In genomic region chr2:221981918-221982317, GRCh38 we compare ENCODE assay signal across 13 cellular contexts.
"Had no signal": no experiment of that assay in that cellular context is flagged by ENCODE, and none has a peak within 500 bp of the region (broad histone marks: within the 10 kb centered on the region; RNA-seq: fewer than 3 reads in every experiment).

No MANE protein-coding gene starts in this region.

- H3K27ac ChIP-seq: cardiac muscle cell, esophagus squamous epithelium had no signal

- H3K4me3 ChIP-seq: cardiac muscle cell, esophagus squamous epithelium had no signal

- ATAC-seq: activated CD4-positive, alpha-beta T cell treated with anti-CD3 and anti-CD28 coated beads for 36 hours; natural killer cell had no signal

- H3K36me3 ChIP-seq: cardiac muscle cell, esophagus squamous epithelium had no signal

- H3K27me3 ChIP-seq: cardiac muscle cell, esophagus squamous epithelium had no signal

- FAIRE-seq: TTC549 had no signal

- H3K9me3 ChIP-seq: esophagus squamous epithelium had no signal

- H3K4me1 ChIP-seq: esophagus squamous epithelium had no signal

- DNase-seq: activated CD4-positive, alpha-beta T cell treated with anti-CD3 and anti-CD28 coated beads for 36 hours; activated CD4-positive, alpha-beta T cell treated with anti-CD3 and anti-CD28 coated beads, Interleukin-2, amount 50 U/mL, for 48 hours; activated gamma-delta T cell treated with Interleukin-2 at 50 U/mL for 16 hours; activated T-cell treated with anti-CD3 and anti-CD28 coated beads for 4 hours; effector memory CD4-positive, alpha-beta T cell; esophagus squamous epithelium; mesendoderm; natural killer cell; occipital lobe; stimulated activated CD4-positive, alpha-beta T cell treated with anti-CD3 and anti-CD28 coated beads, Interleukin-12 subunit alpha, Interleukin-12 subunit beta, amount 100 ng/mL, for 4 hours; stimulated activated CD4-positive, alpha-beta T cell treated with anti-CD3 and anti-CD28 coated beads, Interleukin-1b, Interleukin-23, amount 100 ng/mL, for 48 hours had no signal
